In the genomic region with DNA sequence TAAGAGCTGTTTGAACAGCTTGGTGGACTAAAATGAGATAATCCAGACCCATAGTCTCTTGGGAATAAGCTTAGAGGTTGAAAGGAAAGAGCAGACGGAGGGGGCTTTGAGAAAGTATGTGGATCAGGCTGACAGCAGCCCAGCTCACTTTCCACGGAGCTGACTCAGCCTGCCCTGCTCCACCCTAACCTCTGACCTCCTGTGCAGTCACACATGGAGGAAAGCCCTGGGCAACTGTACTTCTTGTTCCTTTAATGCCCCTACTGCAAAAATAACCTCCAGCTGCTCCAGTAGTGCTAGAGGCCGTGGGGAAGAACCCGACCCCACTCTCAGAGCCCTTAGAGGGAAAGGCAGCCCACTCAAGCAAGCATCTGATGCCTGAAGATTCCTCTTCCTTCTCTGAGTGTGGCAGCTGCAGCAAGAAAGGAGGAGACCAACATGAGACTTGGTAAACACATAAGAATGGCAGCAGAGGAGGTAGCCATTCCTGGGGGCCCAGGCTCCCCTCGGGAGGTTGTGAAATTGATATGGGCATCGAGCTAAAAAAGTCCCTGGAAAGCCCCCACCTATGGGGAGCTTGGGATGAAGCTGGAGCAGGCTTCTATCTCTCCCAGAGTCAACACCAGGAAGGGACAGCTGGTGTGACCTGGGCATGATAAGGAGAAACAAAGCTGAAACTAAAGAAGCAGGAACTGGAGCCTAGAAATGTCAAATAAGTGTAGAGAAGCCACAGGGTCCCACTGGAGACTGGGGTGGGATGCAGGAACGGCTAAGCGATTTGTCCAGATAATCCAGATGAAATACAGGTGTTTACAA, we compare ENCODE assay signal across 10 cellular contexts.
DNase-seq lines count a peak whose midpoint lies in the region; ATAC-seq and TF ChIP-seq lines count a peak whose summit lies in the region.
"Had no signal": no experiment of that assay in that cellular context is flagged by ENCODE, and none has a peak within 500 bp of the region (broad histone marks: within the 10 kb centered on the region; RNA-seq: fewer than 3 reads in every experiment).

No MANE protein-coding gene starts in this region.

- DNase-seq in GM23248, result peak; percentile 53
- DNase-seq in RWPE1 (ENCODE audit: low spot score), result peak; percentile 41
- peak; percentile 80 to 91 for DNase-seq in foreskin fibroblast
- DNase-seq in activated CD4-positive, alpha-beta T cell treated with anti-CD3 and anti-CD28 coated beads, Interleukin-2, amount 10 ng/mL, durations not matched to agents 7 days and 5 days, result no peak
- no peak for DNase-seq in COLO829 (ENCODE audit: low spot score)
- DNase-seq: NCI-H2107 had no signal

- in situ Hi-C loops in GM23248 (cut with MboI), result no loop called here

- peaks cover 25% of the 10 kb centered on the region for H3K4me1 Mint-ChIP-seq in activated CD4-positive, alpha-beta T cell treated with anti-CD3 and anti-CD28 coated beads, Interleukin-2, amount 10 ng/mL, durations not matched to agents 7 days and 5 days

- 57% methylated on average over 8 of the region's 8 CpGs for WGBS in GM23248 (ENCODE audit: low coverage in 1 of 2, low lambda C conversion rate in 2 of 2, missing lambda C conversion rate in 2 of 2), 2 experiments

- H3K9me3 Mint-ChIP-seq in activated CD4-positive, alpha-beta T cell treated with anti-CD3 and anti-CD28 coated beads, Interleukin-2, amount 10 ng/mL, durations not matched to agents 7 days and 5 days, result no peaks in the 10 kb centered on the region

- peaks cover 13% of the 10 kb centered on the region for H3F3A ChIP-seq in GM23248 (ENCODE audit: insufficient read depth)

- H3K9me3 ChIP-seq in GM23248 (ENCODE audit: low read depth), result no peaks in the 10 kb centered on the region
- H3K9me3 ChIP-seq in skeletal muscle satellite cell (replicated peaks; ENCODE audit: low read length), result no peaks in the 10 kb centered on the region

- no peaks in the 10 kb centered on the region for H3K36me3 Mint-ChIP-seq in activated CD4-positive, alpha-beta T cell treated with anti-CD3 and anti-CD28 coated beads, Interleukin-2, amount 10 ng/mL, durations not matched to agents 7 days and 5 days (ENCODE audit: low read depth)

- peaks cover 48% of the 10 kb centered on the region for H3K4me1 ChIP-seq in GM23248 (ENCODE audit: insufficient read depth)
- peaks cover 42% of the 10 kb centered on the region for H3K4me1 ChIP-seq in skeletal muscle satellite cell (ENCODE audit: control insufficient read depth, insufficient read depth, low read length)

- H3K4me2 ChIP-seq in GM23248 (ENCODE audit: unreplicated experiment) (peak overlapping the region; percentile 5), skeletal muscle satellite cell (ENCODE audit: low read length) (peak overlapping the region; percentile 54)

- no peak for ATAC-seq in GM18511 (IDR thresholded peaks at IDR 0.05; ENCODE audit: unreplicated experiment)
- no peak for ATAC-seq in GM19452 (IDR thresholded peaks at IDR 0.05; ENCODE audit: unreplicated experiment)
- ATAC-seq: activated CD4-positive, CD25-positive, alpha-beta regulatory T cell treated with anti-CD3 and anti-CD28 coated beads, Interleukin-2, amount 50 U/mL, for 24 hours had no signal

- H3K27ac ChIP-seq in GM23248, result 0 out of 2 replicates have a peak overlapping the region, but pooled peaks have one; percentile 11
- H3K27ac ChIP-seq in RWPE1, result peak overlapping the region; percentile 65

- POLR2A ChIA-PET in RWPE1 (lab: Yijun Ruan, JAX; ENCODE audit: low non-redundant PET), result interaction anchor here (1.1 kb wide), 1 partner anchor 26 kb away, joined by 3 read pairs; no protein-coding TSS in a partner anchor
- POLR2A ChIA-PET in activated CD4-positive, alpha-beta T cell treated with anti-CD3 and anti-CD28 coated beads, Interleukin-2, amount 10 ng/mL, durations not matched to agents 7 days and 5 days (lab: Charles Lee), result no interaction called here

- no peak overlapping the region for H3K4me3 Mint-ChIP-seq in activated CD4-positive, alpha-beta T cell treated with anti-CD3 and anti-CD28 coated beads, Interleukin-2, amount 10 ng/mL, durations not matched to agents 7 days and 5 days

- H3K4me3 ChIP-seq in GM23248, result no peak overlapping the region
- H3K4me3 ChIP-seq in foreskin fibroblast (ENCODE audit: low read depth in 1 of 2, low read length in 2 of 2), result no peak overlapping the region
- H3K4me3 ChIP-seq in skeletal muscle satellite cell (ENCODE audit: low read length), result peak overlapping the region; percentile 36

- H3K27ac Mint-ChIP-seq in activated CD4-positive, alpha-beta T cell treated with anti-CD3 and anti-CD28 coated beads, Interleukin-2, amount 10 ng/mL, durations not matched to agents 7 days and 5 days, result no peak overlapping the region

- H3K9me2 ChIP-seq in GM23248 (ENCODE audit: insufficient read depth), result no peaks in the 10 kb centered on the region

- CTCF ChIA-PET in RWPE1 (lab: Yijun Ruan, JAX), result interaction anchor here (0.7 kb wide), 1 partner anchor 15 kb away, joined by 3 read pairs; no protein-coding TSS in a partner anchor
- CTCF ChIA-PET in activated CD4-positive, alpha-beta T cell treated with anti-CD3 and anti-CD28 coated beads, Interleukin-2, amount 10 ng/mL, durations not matched to agents 7 days and 5 days (lab: Charles Lee), result interaction anchor here (0.6 to 2.9 kb wide), 3 partner anchors 9 to 150 kb away, joined by 3 to 9 read pairs (median 5); no protein-coding TSS in a partner anchor

- H4K20me1 ChIP-seq in GM23248 (ENCODE audit: insufficient read depth), result no peaks in the 10 kb centered on the region

- no peak overlapping the region for H2AFZ ChIP-seq in GM23248

- H3K79me2 ChIP-seq in GM23248 (ENCODE audit: insufficient read depth), result no peaks in the 10 kb centered on the region

- H3K27me3 ChIP-seq in GM23248 (replicated peaks; ENCODE audit: insufficient read depth) (no peaks in the 10 kb centered on the region), skeletal muscle satellite cell (ENCODE audit: control insufficient read depth, insufficient read depth, low read length) (no peaks in the 10 kb centered on the region)

- H3K9ac ChIP-seq in GM23248, result no peak overlapping the region
- H3K9ac ChIP-seq in skeletal muscle satellite cell (ENCODE audit: low read depth, low read length), result peak overlapping the region; percentile 46

- TF ChIP-seq CTCF in RWPE1 (conservative IDR thresholded peaks at IDR 0.05; ENCODE audit: low read depth) (no peak), foreskin fibroblast (IDR thresholded peaks at IDR 0.05; ENCODE audit: low read depth, low read length) (no peak)

- peaks cover 5% of the 10 kb centered on the region for H3K27me3 Mint-ChIP-seq in activated CD4-positive, alpha-beta T cell treated with anti-CD3 and anti-CD28 coated beads, Interleukin-2, amount 10 ng/mL, durations not matched to agents 7 days and 5 days

- H3K36me3 ChIP-seq in GM23248 (ENCODE audit: low read depth) (no peaks in the 10 kb centered on the region), skeletal muscle satellite cell (ENCODE audit: insufficient read depth, low read length) (no peaks in the 10 kb centered on the region)

Comparison
In these comparisons a context has a peak if more than half of its experiments do, and no peak if none do; other contexts are left out.
1. DNase-seq: peak in GM23248 (single experiment), RWPE1 (single experiment) and foreskin fibroblast (2 of 2); none in activated CD4-positive, alpha-beta T cell treated with anti-CD3 and anti-CD28 coated beads, Interleukin-2, amount 10 ng/mL, durations not matched to agents 7 days and 5 days (single experiment) and COLO829 (single experiment).